1 cellular context compared by ENCODE assay signal in genomic region chr2:236178921-236179652, GRCh38.
TF ChIP-seq lines count a peak whose summit lies in the region.

No MANE protein-coding gene starts in this region.

TF ChIP-seq in SK-N-SH, 30 proteins besides CTCF, POLR2A, EP300 and RAD21 (continued from another document):
- TF ChIP-seq, protein P1, sequence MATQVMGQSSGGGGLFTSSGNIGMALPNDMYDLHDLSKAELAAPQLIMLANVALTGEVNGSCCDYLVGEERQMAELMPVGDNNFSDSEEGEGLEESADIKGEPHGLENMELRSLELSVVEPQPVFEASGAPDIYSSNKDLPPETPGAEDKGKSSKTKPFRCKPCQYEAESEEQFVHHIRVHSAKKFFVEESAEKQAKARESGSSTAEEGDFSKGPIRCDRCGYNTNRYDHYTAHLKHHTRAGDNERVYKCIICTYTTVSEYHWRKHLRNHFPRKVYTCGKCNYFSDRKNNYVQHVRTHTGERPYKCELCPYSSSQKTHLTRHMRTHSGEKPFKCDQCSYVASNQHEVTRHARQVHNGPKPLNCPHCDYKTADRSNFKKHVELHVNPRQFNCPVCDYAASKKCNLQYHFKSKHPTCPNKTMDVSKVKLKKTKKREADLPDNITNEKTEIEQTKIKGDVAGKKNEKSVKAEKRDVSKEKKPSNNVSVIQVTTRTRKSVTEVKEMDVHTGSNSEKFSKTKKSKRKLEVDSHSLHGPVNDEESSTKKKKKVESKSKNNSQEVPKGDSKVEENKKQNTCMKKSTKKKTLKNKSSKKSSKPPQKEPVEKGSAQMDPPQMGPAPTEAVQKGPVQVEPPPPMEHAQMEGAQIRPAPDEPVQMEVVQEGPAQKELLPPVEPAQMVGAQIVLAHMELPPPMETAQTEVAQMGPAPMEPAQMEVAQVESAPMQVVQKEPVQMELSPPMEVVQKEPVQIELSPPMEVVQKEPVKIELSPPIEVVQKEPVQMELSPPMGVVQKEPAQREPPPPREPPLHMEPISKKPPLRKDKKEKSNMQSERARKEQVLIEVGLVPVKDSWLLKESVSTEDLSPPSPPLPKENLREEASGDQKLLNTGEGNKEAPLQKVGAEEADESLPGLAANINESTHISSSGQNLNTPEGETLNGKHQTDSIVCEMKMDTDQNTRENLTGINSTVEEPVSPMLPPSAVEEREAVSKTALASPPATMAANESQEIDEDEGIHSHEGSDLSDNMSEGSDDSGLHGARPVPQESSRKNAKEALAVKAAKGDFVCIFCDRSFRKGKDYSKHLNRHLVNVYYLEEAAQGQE (IDR thresholded peaks at IDR 0.05; ENCODE audit: low read depth, low read length), result no peak
- TF ChIP-seq SMC3 (IDR thresholded peaks at IDR 0.05; ENCODE audit: low read depth, low read length), result no peak
- no peak for TF ChIP-seq RFX5 (IDR thresholded peaks at IDR 0.05; ENCODE audit: low read length)
- TF ChIP-seq NFIC (IDR thresholded peaks at IDR 0.05; ENCODE audit: borderline replicate concordance), result no peak
- TF ChIP-seq NRF1 (IDR thresholded peaks at IDR 0.05; ENCODE audit: low read depth, low read length), result no peak
- no peak for TF ChIP-seq JUND (IDR thresholded peaks at IDR 0.05)
- no peak for TF ChIP-seq CHD2 (IDR thresholded peaks at IDR 0.05; ENCODE audit: low read length, partially characterized antibody)
- TF ChIP-seq YY1 (IDR thresholded peaks at IDR 0.05; ENCODE audit: low read depth), result no peak
- TF ChIP-seq TCF12 (IDR thresholded peaks at IDR 0.05), result no peak
- TF ChIP-seq FOXJ3 (CRISPR knock-in tag; IDR thresholded peaks at IDR 0.05), result no peak
- no peak for TF ChIP-seq MXI1 (IDR thresholded peaks at IDR 0.05; ENCODE audit: low read depth, low read length)
- TF ChIP-seq, protein P2, sequence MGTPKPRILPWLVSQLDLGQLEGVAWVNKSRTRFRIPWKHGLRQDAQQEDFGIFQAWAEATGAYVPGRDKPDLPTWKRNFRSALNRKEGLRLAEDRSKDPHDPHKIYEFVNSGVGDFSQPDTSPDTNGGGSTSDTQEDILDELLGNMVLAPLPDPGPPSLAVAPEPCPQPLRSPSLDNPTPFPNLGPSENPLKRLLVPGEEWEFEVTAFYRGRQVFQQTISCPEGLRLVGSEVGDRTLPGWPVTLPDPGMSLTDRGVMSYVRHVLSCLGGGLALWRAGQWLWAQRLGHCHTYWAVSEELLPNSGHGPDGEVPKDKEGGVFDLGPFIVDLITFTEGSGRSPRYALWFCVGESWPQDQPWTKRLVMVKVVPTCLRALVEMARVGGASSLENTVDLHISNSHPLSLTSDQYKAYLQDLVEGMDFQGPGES (IDR thresholded peaks at IDR 0.05; ENCODE audit: low read depth, low read length), result no peak
- no peak for TF ChIP-seq FOXM1 (IDR thresholded peaks at IDR 0.05; ENCODE audit: low read depth)
- TF ChIP-seq FOSL2 (IDR thresholded peaks at IDR 0.05; ENCODE audit: borderline replicate concordance, low read depth), result no peak
- TF ChIP-seq, protein P3, sequence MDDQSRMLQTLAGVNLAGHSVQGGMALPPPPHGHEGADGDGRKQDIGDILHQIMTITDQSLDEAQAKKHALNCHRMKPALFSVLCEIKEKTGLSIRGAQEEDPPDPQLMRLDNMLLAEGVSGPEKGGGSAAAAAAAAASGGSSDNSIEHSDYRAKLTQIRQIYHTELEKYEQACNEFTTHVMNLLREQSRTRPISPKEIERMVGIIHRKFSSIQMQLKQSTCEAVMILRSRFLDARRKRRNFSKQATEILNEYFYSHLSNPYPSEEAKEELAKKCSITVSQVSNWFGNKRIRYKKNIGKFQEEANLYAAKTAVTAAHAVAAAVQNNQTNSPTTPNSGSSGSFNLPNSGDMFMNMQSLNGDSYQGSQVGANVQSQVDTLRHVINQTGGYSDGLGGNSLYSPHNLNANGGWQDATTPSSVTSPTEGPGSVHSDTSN (IDR thresholded peaks at IDR 0.05), result no peak
